Comparison of ENCODE assay signal across 1 cellular context in the genomic region with DNA sequence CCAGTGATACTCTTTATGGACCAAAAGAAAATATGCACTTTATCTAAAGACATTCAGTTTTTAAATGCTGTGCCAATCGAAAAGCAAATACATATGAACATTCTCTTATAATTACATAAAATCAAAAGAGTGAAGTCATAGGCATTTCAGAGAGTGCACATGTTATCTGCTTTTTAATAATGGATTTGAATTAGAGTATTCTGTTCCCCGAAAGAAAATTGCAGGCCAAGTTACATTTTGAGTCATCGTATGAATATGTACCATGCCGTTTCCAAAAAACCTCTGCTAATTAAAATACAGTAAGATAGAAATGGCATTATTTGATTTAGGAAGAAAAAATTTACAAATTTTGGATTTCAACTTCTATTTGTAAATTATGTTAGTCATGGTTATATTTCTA.
TF ChIP-seq lines count a peak whose summit lies in the region.

No MANE protein-coding gene starts in this region.

TF ChIP-seq in SK-N-SH treated with all-trans-retinoic acid at 6 μM for 48 hours, 23 proteins besides CTCF, POLR2A, EP300 and RAD21 (continued from another document):
- TF ChIP-seq, protein P1, sequence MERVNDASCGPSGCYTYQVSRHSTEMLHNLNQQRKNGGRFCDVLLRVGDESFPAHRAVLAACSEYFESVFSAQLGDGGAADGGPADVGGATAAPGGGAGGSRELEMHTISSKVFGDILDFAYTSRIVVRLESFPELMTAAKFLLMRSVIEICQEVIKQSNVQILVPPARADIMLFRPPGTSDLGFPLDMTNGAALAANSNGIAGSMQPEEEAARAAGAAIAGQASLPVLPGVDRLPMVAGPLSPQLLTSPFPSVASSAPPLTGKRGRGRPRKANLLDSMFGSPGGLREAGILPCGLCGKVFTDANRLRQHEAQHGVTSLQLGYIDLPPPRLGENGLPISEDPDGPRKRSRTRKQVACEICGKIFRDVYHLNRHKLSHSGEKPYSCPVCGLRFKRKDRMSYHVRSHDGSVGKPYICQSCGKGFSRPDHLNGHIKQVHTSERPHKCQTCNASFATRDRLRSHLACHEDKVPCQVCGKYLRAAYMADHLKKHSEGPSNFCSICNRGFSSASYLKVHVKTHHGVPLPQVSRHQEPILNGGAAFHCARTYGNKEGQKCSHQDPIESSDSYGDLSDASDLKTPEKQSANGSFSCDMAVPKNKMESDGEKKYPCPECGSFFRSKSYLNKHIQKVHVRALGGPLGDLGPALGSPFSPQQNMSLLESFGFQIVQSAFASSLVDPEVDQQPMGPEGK (CRISPR knock-in tag; IDR thresholded peaks at IDR 0.05; ENCODE audit: borderline replicate concordance), result 0 out of 2 replicates have a peak, but pooled peaks have one; percentile 29
- TF ChIP-seq, protein P2, sequence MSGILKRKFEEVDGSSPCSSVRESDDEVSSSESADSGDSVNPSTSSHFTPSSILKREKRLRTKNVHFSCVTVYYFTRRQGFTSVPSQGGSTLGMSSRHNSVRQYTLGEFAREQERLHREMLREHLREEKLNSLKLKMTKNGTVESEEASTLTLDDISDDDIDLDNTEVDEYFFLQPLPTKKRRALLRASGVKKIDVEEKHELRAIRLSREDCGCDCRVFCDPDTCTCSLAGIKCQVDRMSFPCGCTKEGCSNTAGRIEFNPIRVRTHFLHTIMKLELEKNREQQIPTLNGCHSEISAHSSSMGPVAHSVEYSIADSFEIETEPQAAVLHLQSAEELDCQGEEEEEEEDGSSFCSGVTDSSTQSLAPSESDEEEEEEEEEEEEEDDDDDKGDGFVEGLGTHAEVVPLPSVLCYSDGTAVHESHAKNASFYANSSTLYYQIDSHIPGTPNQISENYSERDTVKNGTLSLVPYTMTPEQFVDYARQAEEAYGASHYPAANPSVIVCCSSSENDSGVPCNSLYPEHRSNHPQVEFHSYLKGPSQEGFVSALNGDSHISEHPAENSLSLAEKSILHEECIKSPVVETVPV (CRISPR knock-in tag; IDR thresholded peaks at IDR 0.05), result no peak
- TF ChIP-seq CSDC2 (CRISPR knock-in tag; IDR thresholded peaks at IDR 0.05) (no peak), ISL1 (CRISPR knock-in tag; IDR thresholded peaks at IDR 0.05) (peak; percentile 95), GLIS3 (CRISPR knock-in tag; IDR thresholded peaks at IDR 0.05) (no peak)
- TF ChIP-seq, protein P3, sequence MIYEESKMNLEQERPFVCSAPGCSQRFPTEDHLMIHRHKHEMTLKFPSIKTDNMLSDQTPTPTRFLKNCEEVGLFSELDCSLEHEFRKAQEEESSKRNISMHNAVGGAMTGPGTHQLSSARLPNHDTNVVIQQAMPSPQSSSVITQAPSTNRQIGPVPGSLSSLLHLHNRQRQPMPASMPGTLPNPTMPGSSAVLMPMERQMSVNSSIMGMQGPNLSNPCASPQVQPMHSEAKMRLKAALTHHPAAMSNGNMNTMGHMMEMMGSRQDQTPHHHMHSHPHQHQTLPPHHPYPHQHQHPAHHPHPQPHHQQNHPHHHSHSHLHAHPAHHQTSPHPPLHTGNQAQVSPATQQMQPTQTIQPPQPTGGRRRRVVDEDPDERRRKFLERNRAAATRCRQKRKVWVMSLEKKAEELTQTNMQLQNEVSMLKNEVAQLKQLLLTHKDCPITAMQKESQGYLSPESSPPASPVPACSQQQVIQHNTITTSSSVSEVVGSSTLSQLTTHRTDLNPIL (CRISPR knock-in tag; IDR thresholded peaks at IDR 0.05; ENCODE audit: low read depth), result peak; percentile 94
